ENCODE assay signal across 8 cellular contexts in genomic region chr6:24695635-24696034, GRCh38. TPM values are rescaled to one million over a fixed set of nuclear protein-coding genes. Genes with fewer than 3 reads are reported as not detected.
DNase-seq lines count a peak whose midpoint lies in the region; ATAC-seq and TF ChIP-seq lines count a peak whose summit lies in the region.
"Not testable (repeated sequence)": the region's sequence is repeated elsewhere in the genome, so short reads cannot be mapped to it uniquely, and the experiment has no call there.

No MANE protein-coding gene starts in this region.

- H3K27ac ChIP-seq in PC-3 (ENCODE audit: low read length): not testable (repeated sequence)

- intact Hi-C loops in Caco-2 (cut with micrococcal nuclease; ENCODE audit: unreplicated experiment) (loop anchor here (1.0 to 5.0 kb wide), 3 partner anchors 49 to 263 kb away; partner anchors contain the start of gene KIAA0319), PC-3 (cut with micrococcal nuclease) (loop anchor here (1.0 to 5.0 kb wide), 5 partner anchors 71 to 413 kb away; no protein-coding TSS in a partner anchor)

- not testable (repeated sequence) for H2AFZ ChIP-seq in PC-3 (ENCODE audit: low read length)

- ATAC-seq in GM21786 (IDR thresholded peaks at IDR 0.05; ENCODE audit: unreplicated experiment) (peak; percentile 58), PC-3 (peak; percentile 94), memory B cell (ENCODE audit: low read depth) (peak; percentile 85)

- H3K36me3 ChIP-seq in Caco-2 (ENCODE audit: control insufficient read depth, insufficient read depth, low read length); PC-3 (ENCODE audit: low read depth, low read length): not testable (repeated sequence)

- TF ChIP-seq CTCF in Caco-2 (IDR thresholded peaks at IDR 0.05; ENCODE audit: insufficient read depth in 1 of 2, low read depth in 1 of 2, low read length in 1 of 2, severe bottlenecking in 1 of 2, unreplicated experiment in 1 of 2): peak; percentile 37 to 44
- TF ChIP-seq CTCF in PC-3 (conservative IDR thresholded peaks at IDR 0.05; ENCODE audit: low read depth, low read length): peak; percentile 63
- peak; percentile 51 for TF ChIP-seq CTCF in epithelial cell of proximal tubule (conservative IDR thresholded peaks at IDR 0.05; ENCODE audit: low read depth, low read length)

- CTCF ChIA-PET in Caco-2 (lab: Charles Lee): interaction anchor here (1.0 kb wide), 1 partner anchor 112 kb away, joined by 3 read pairs; no protein-coding TSS in a partner anchor
- CTCF ChIA-PET in PC-3 (lab: Charles Lee): not testable (repeated sequence)

- peaks cover 32% of the 10 kb centered on the region for H3K36me3 Mint-ChIP-seq in Caco-2 (ENCODE audit: insufficient read depth, unreplicated experiment)
- H3K36me3 Mint-ChIP-seq in memory B cell: not testable (repeated sequence)

- H3K4me3 Mint-ChIP-seq in Caco-2 (ENCODE audit: unreplicated experiment); memory B cell: not testable (repeated sequence)

- H3K9me3 Mint-ChIP-seq in Caco-2 (ENCODE audit: unreplicated experiment); memory B cell: not testable (repeated sequence)

- not testable (repeated sequence) for H3K4me1 ChIP-seq in Caco-2; PC-3 (ENCODE audit: insufficient read depth, low read length)

- not testable (repeated sequence) for H3K79me2 ChIP-seq in PC-3 (ENCODE audit: low read length)

- not testable (repeated sequence) for H3K9me3 ChIP-seq in Caco-2; PC-3 (ENCODE audit: low read length)

- POLR2A ChIA-PET in Caco-2 (lab: Charles Lee); PC-3 (lab: Charles Lee; ENCODE audit: unreplicated experiment): not testable (repeated sequence)

- BruUV-seq in Caco-2 (replicated peaks; lab: Mats Ljungman, UMichigan); PC-3 (replicated peaks; lab: Mats Ljungman, UMichigan): not testable (repeated sequence)

- not testable (repeated sequence) for H3K27me3 Mint-ChIP-seq in Caco-2 (ENCODE audit: insufficient read depth, unreplicated experiment); memory B cell

- H3K4me1 Mint-ChIP-seq in Caco-2 (ENCODE audit: low read depth, unreplicated experiment); memory B cell: not testable (repeated sequence)

- not testable (repeated sequence) for H3K4me2 ChIP-seq in PC-3 (ENCODE audit: low read length)

- not testable (repeated sequence) for H3K27me3 ChIP-seq in Caco-2 (replicated peaks; ENCODE audit: control insufficient read depth, insufficient read depth, low read length); PC-3 (ENCODE audit: low read length)

- not testable (repeated sequence) for H3F3A ChIP-seq in PC-3 (ENCODE audit: low read length, unreplicated experiment)

- not testable (repeated sequence) for H4K20me1 ChIP-seq in PC-3 (ENCODE audit: low read length)

- not testable (repeated sequence) for H3K9me2 ChIP-seq in PC-3 (replicated peaks; ENCODE audit: low read length)

- not testable (repeated sequence) for H3K4me3 ChIP-seq in Caco-2 (ENCODE audit: low read depth, low read length); PC-3 (ENCODE audit: low read length); epithelial cell of proximal tubule (ENCODE audit: low read depth, low read length)

- DNase-seq in Caco-2 (peak in 1 of 2 experiments; percentile 55), LoVo (ENCODE audit: low spot score) (peak; percentile 64), PC-3 (peak; percentile 72), activated T-cell treated with anti-CD3 and anti-CD28 coated beads for 48 hours (ENCODE audit: low read depth) (peak; percentile 18), memory B cell (ENCODE audit: low spot score in 2 of 2) (peak; percentile 27 to 41)
- not testable (repeated sequence) for DNase-seq in epithelial cell of proximal tubule (ENCODE audit: low read depth)
- DNase-seq in stimulated activated CD8-positive, alpha-beta memory T cell treated with anti-CD3 and anti-CD28 coated beads, Interleukin-7, amount 100 ng/mL, for 24 hours (ENCODE audit: low read depth): peak; percentile 9

- not testable (repeated sequence) for H3K27ac Mint-ChIP-seq in Caco-2 (ENCODE audit: unreplicated experiment); memory B cell

- not testable (repeated sequence) for H3K9ac ChIP-seq in PC-3 (ENCODE audit: low read length)

RNA-seq across cellular contexts. Expression of gene C6orf62, which starts 23.3 kb away (rescaled TPM):
- 74.2 and 75.3 TPM in 2 replicates for total RNA-seq in Caco-2 (2022)
- 81.8 and 91.5 TPM in 2 replicates for total RNA-seq in PC-3 (2014; rRNA removed)
- 45.2 and 64.7 TPM in 2 replicates for total RNA-seq in epithelial cell of proximal tubule

RNA-seq across cellular contexts. Expression of gene ACOT13, which starts 28.8 kb away (rescaled TPM):
- total RNA-seq in Caco-2 (2022): 55.6 and 63.1 TPM in 2 replicates
- 13.5 and 17.9 TPM in 2 replicates for total RNA-seq in PC-3 (2014; rRNA removed)
- 5.2 and 8.5 TPM in 2 replicates for total RNA-seq in epithelial cell of proximal tubule

RNA-seq across cellular contexts. Expression of gene TDP2, which starts 28.9 kb away (rescaled TPM):
- 46.7 and 47.2 TPM in 2 replicates for total RNA-seq in Caco-2 (2022)
- 20.6 and 24.2 TPM in 2 replicates for total RNA-seq in PC-3 (2014; rRNA removed)
- total RNA-seq in epithelial cell of proximal tubule: 22.3 and 31.2 TPM in 2 replicates

RNA-seq across cellular contexts. Expression of gene KIAA0319, which starts 49.6 kb away (rescaled TPM):
- total RNA-seq in Caco-2 (2022) (0.11 and 0.16 TPM in 2 replicates), PC-3 (2014; rRNA removed) (0.84 and 1.2 TPM in 2 replicates), epithelial cell of proximal tubule (0.07 and 0.17 TPM in 2 replicates)
